Comparison of ENCODE assay signal across 8 cellular contexts in genomic region chr21:36980280-36981048, GRCh38. TPM values are rescaled to one million over a fixed set of nuclear protein-coding genes. Genes with fewer than 3 reads are reported as not detected.
DNase-seq lines count a peak whose midpoint lies in the region; ATAC-seq, FAIRE-seq and TF ChIP-seq lines count a peak whose summit lies in the region.

No MANE protein-coding gene starts in this region.

- no peaks in the 10 kb centered on the region for H3K9me3 Mint-ChIP-seq in activated CD4-positive, alpha-beta T cell treated with anti-CD3 and anti-CD28 coated beads, Interleukin-2, amount 10 ng/mL, durations not matched to agents 24 days and 14 days

- H3K79me2 ChIP-seq in osteoblast (ENCODE audit: insufficient read depth, low read length) = no peaks in the 10 kb centered on the region
- H3K79me2 ChIP-seq in OCI-LY7 (ENCODE audit: insufficient read depth, low read depth, low read length) = no peaks in the 10 kb centered on the region

- peak; percentile 64 for DNase-seq in activated CD4-positive, alpha-beta T cell treated with anti-CD3 and anti-CD28 coated beads, Interleukin-2, amount 10 ng/mL, durations not matched to agents 24 days and 14 days
- no peak for DNase-seq in activated CD4-positive, alpha-beta T cell treated with anti-CD3 and anti-CD28 coated beads, Interleukin-2, amount 50 U/mL, for 4 hours
- DNase-seq in T-helper 17 cell (no peak), fibroblast of the aortic adventitia (ENCODE audit: low read depth) (peak; percentile 39), osteoblast (ENCODE audit: insufficient read length, low spot score, missing footprints) (no peak), inferior parietal cortex (ENCODE audit: extremely low spot score) (no peak), OCI-LY7 (ENCODE audit: low spot score) (no peak), GM19239 (ENCODE audit: insufficient read length, low spot score) (no peak)

- intact Hi-C loops in activated CD4-positive, alpha-beta T cell treated with anti-CD3 and anti-CD28 coated beads, Interleukin-2, amount 10 ng/mL, durations not matched to agents 24 days and 14 days (cut with micrococcal nuclease) = no loop called here
- intact Hi-C loops in OCI-LY7 (cut with micrococcal nuclease; ENCODE audit: unreplicated experiment) = no loop called here

- H4K20me1 ChIP-seq in osteoblast (ENCODE audit: insufficient read depth, low read length) = no peaks in the 10 kb centered on the region
- H4K20me1 ChIP-seq in OCI-LY7 (ENCODE audit: insufficient read depth, low read length) = no peaks in the 10 kb centered on the region

- H3K4me3 ChIP-seq in fibroblast of the aortic adventitia (ENCODE audit: low read depth, low read length) (peak overlapping the region; percentile 54), osteoblast (ENCODE audit: insufficient read depth, low read length) (peak overlapping the region; percentile 76), OCI-LY7 (ENCODE audit: low read depth, low read length, poor library complexity, severe bottlenecking) (no peak overlapping the region)

- CTCF ChIA-PET in OCI-LY7 (lab: Charles Lee; ENCODE audit: unreplicated experiment) = no interaction called here

- H3K9me2 ChIP-seq in OCI-LY7 (ENCODE audit: insufficient read depth, low read length) = no peaks in the 10 kb centered on the region

- H3K27me3 Mint-ChIP-seq in activated CD4-positive, alpha-beta T cell treated with anti-CD3 and anti-CD28 coated beads, Interleukin-2, amount 10 ng/mL, durations not matched to agents 24 days and 14 days = peaks cover 6% of the 10 kb centered on the region
- peaks cover 8% of the 10 kb centered on the region for H3K27me3 Mint-ChIP-seq in T-helper 17 cell

- peak overlapping the region; percentile 37 for H3K27ac Mint-ChIP-seq in activated CD4-positive, alpha-beta T cell treated with anti-CD3 and anti-CD28 coated beads, Interleukin-2, amount 10 ng/mL, durations not matched to agents 24 days and 14 days
- no peak overlapping the region for H3K27ac Mint-ChIP-seq in T-helper 17 cell

- no peak for TF ChIP-seq CTCF in fibroblast of the aortic adventitia (IDR thresholded peaks at IDR 0.05; ENCODE audit: insufficient read depth, low read length)
- no peak for TF ChIP-seq CTCF in osteoblast (IDR thresholded peaks at IDR 0.05; ENCODE audit: extremely low read depth, low read depth, low read length)
- no peak for TF ChIP-seq CTCF in OCI-LY7 (conservative IDR thresholded peaks at IDR 0.05; ENCODE audit: low read length)

- H3K27ac ChIP-seq in osteoblast (ENCODE audit: low read depth, low read length) (no peak overlapping the region), OCI-LY7 (ENCODE audit: low read depth, low read length, poor library complexity, severe bottlenecking) (no peak overlapping the region)

- H3K4me1 Mint-ChIP-seq in activated CD4-positive, alpha-beta T cell treated with anti-CD3 and anti-CD28 coated beads, Interleukin-2, amount 10 ng/mL, durations not matched to agents 24 days and 14 days = peaks cover 29% of the 10 kb centered on the region
- H3K4me1 Mint-ChIP-seq in T-helper 17 cell = peaks cover 5% of the 10 kb centered on the region

- no peaks in the 10 kb centered on the region for H3K27me3 ChIP-seq in osteoblast (ENCODE audit: insufficient read depth, low read length)

- H3K36me3 Mint-ChIP-seq in activated CD4-positive, alpha-beta T cell treated with anti-CD3 and anti-CD28 coated beads, Interleukin-2, amount 10 ng/mL, durations not matched to agents 24 days and 14 days (ENCODE audit: low read depth) = no peaks in the 10 kb centered on the region
- no peaks in the 10 kb centered on the region for H3K36me3 Mint-ChIP-seq in T-helper 17 cell (ENCODE audit: low read depth)

- ATAC-seq in T-helper 17 cell = peak; percentile 54

- no peak for FAIRE-seq in GM19239 (lab: Jason Lieb, UNC)

- no TSS peak for BruUV-seq in OCI-LY7 (replicated peaks; lab: Mats Ljungman, UMichigan)

- H3K4me2 ChIP-seq in osteoblast (ENCODE audit: insufficient read depth, low read length) = peak overlapping the region; percentile 91
- H3K4me2 ChIP-seq in OCI-LY7 (ENCODE audit: low read length) = no peak overlapping the region

- POLR2A ChIA-PET in OCI-LY7 (lab: Charles Lee) = interaction anchor here (0.6 to 0.7 kb wide), 4 partner anchors 13 to 313 kb away, joined by 3 to 4 read pairs (median 3); no protein-coding TSS in a partner anchor

- H2AFZ ChIP-seq in osteoblast (ENCODE audit: low read length) = peak overlapping the region; percentile 85
- no peak overlapping the region for H2AFZ ChIP-seq in OCI-LY7 (ENCODE audit: low read length)

- H3K4me3 Mint-ChIP-seq in activated CD4-positive, alpha-beta T cell treated with anti-CD3 and anti-CD28 coated beads, Interleukin-2, amount 10 ng/mL, durations not matched to agents 24 days and 14 days = peak overlapping the region; percentile 78
- peak overlapping the region; percentile 79 for H3K4me3 Mint-ChIP-seq in T-helper 17 cell

- H3K36me3 ChIP-seq in osteoblast (ENCODE audit: insufficient read depth, low read length) (no peaks in the 10 kb centered on the region), OCI-LY7 (ENCODE audit: insufficient read depth, low read length) (no peaks in the 10 kb centered on the region)

- H3K4me1 ChIP-seq in osteoblast (ENCODE audit: insufficient read depth, low read length) (peaks cover 19% of the 10 kb centered on the region), OCI-LY7 (ENCODE audit: insufficient read depth, low read length, poor library complexity, severe bottlenecking) (peaks cover 8% of the 10 kb centered on the region)

- H3K9me3 ChIP-seq in T-helper 17 cell (ENCODE audit: control insufficient read depth, low read length, poor library complexity, severe bottlenecking) (no peaks in the 10 kb centered on the region), osteoblast (ENCODE audit: low read depth, low read length) (no peaks in the 10 kb centered on the region), OCI-LY7 (ENCODE audit: low read length) (no peaks in the 10 kb centered on the region)

RNA-seq across cellular contexts. Expression of gene HLCS, which starts 14.0 kb away (rescaled TPM):
- total RNA-seq in activated CD4-positive, alpha-beta T cell treated with anti-CD3 and anti-CD28 coated beads, Interleukin-2, amount 10 ng/mL, durations not matched to agents 24 days and 14 days = 15.3 and 16.5 TPM in 2 replicates
- 10 to 100 TPM; 14.4 to 16.3 TPM for total RNA-seq in T-helper 17 cell
- 27.6 and 44.3 TPM in 2 replicates for total RNA-seq in fibroblast of the aortic adventitia (ENCODE audit: low replicate concordance)
- total RNA-seq in osteoblast = 51.9 and 59.7 TPM in 2 replicates
- total RNA-seq in OCI-LY7 (2014; rRNA removed; shearing (Covaris generic)) = 12.0 and 13.7 TPM in 2 replicates
- total RNA-seq in OCI-LY7 (2022) = 20.9 and 24.2 TPM in 2 replicates

RNA-seq across cellular contexts. Expression of gene RIPPLY3, which starts 26.0 kb away (rescaled TPM):
- total RNA-seq in activated CD4-positive, alpha-beta T cell treated with anti-CD3 and anti-CD28 coated beads, Interleukin-2, amount 10 ng/mL, durations not matched to agents 24 days and 14 days = 0.26 TPM in 1 of 2 replicates, not detected in the other
- total RNA-seq in T-helper 17 cell (not detected), fibroblast of the aortic adventitia (ENCODE audit: low replicate concordance) (not detected in 2 replicates), osteoblast (not detected in 2 replicates), OCI-LY7 (2022) (not detected in 2 replicates)
- not detected in 2 replicates for total RNA-seq in OCI-LY7 (2014; rRNA removed; shearing (Covaris generic))

Comparison
In these comparisons a context has a peak if more than half of its experiments do, and no peak if none do; other contexts are left out.
1. DNase-seq: peak in activated CD4-positive, alpha-beta T cell treated with anti-CD3 and anti-CD28 coated beads, Interleukin-2, amount 10 ng/mL, durations not matched to agents 24 days and 14 days (single experiment) and fibroblast of the aortic adventitia (single experiment); none in activated CD4-positive, alpha-beta T cell treated with anti-CD3 and anti-CD28 coated beads, Interleukin-2, amount 50 U/mL, for 4 hours (0 of 2), T-helper 17 cell (0 of 3), osteoblast (single experiment), inferior parietal cortex (single experiment), OCI-LY7 (single experiment) and GM19239 (single experiment).